ENCODE assay signal across 22 cellular contexts in the genomic region with DNA sequence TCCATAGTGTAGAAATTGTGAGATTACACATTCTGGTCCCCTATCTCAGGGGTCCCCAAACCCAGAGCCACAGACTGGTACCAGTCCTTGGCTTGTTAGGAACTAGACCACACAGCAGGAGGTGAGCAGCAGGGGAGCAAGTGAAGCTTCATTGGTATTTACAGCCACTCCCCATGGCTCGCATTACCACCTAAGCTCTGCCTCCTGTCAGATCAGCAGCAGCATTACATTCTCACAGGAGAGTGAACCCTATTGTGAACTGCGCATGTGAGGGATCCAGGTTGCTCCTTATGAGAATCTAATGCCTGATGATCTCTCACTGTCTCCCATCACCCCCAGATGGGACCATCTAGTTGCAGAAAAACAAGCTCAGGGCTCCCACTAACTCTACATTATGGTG.
DNase-seq lines count a peak whose midpoint lies in the region; FAIRE-seq and TF ChIP-seq lines count a peak whose summit lies in the region.
"Had no signal": no experiment of that assay in that cellular context is flagged by ENCODE, and none has a peak within 500 bp of the region (broad histone marks: within the 10 kb centered on the region; RNA-seq: fewer than 3 reads in every experiment).

No MANE protein-coding gene starts in this region.

- H3K27ac Mint-ChIP-seq in CD14-positive monocyte (peak overlapping the region; percentile 84 to 98 (median 88)), endodermal cell (no peak overlapping the region)
- H3K27ac Mint-ChIP-seq: activated CD4-positive, alpha-beta T cell treated with anti-CD3 and anti-CD28 coated beads for 36 hours had no signal

- H3K9me3 Mint-ChIP-seq in CD14-positive monocyte (peaks cover 0 to 5% (median 0%) of the 10 kb centered on the region in 7 donors), endodermal cell (peaks cover 9% of the 10 kb centered on the region)
- H3K9me3 Mint-ChIP-seq: CD4-positive, alpha-beta memory T cell had no signal

- H3K4me1 ChIP-seq in endodermal cell (ENCODE audit: control insufficient read depth, insufficient read depth, low read length) = no peaks in the 10 kb centered on the region
- H3K4me1 ChIP-seq: sigmoid colon, uterus had no signal

- peaks cover 92% of the 10 kb centered on the region for H3K4me1 Mint-ChIP-seq in CD14-positive monocyte
- no peaks in the 10 kb centered on the region for H3K4me1 Mint-ChIP-seq in endodermal cell

- H3K27ac ChIP-seq in endodermal cell (ENCODE audit: low read depth, low read length) (no peak overlapping the region), dorsolateral prefrontal cortex (peak overlapping the region in 8 of 59 donors; percentile 10 to 83 (median 72))
- H3K27ac ChIP-seq: sigmoid colon, uterus had no signal

- intact Hi-C loops in CD14-positive monocyte (cut with micrococcal nuclease) (loop anchor here (2.0 to 10.0 kb wide), 8 partner anchors 43 to 345 kb away; a partner anchor contains a TSS), dorsolateral prefrontal cortex (cut with DNase I) (loop anchor here in 1 of 2 donors (5.0 kb wide), 2 partner anchors 87 to 112 kb away; no protein-coding TSS in a partner anchor)

- TF ChIP-seq CTCF in CD14-positive monocyte (IDR thresholded peaks at IDR 0.05) = no peak
- no peak for TF ChIP-seq CTCF in endodermal cell (conservative IDR thresholded peaks at IDR 0.05)
- TF ChIP-seq CTCF in dorsolateral prefrontal cortex (IDR thresholded peaks at IDR 0.05 in 54 of 56, conservative IDR thresholded peaks at IDR 0.05 in 2 of 56; ENCODE audit: low read depth in 1 of 56, partially characterized antibody in 56 of 56) = no peak

- H3K4me3 ChIP-seq in MG63 = no peak overlapping the region
- no peak overlapping the region for H3K4me3 ChIP-seq in endodermal cell (ENCODE audit: low read length)
- H3K4me3 ChIP-seq in dorsolateral prefrontal cortex = no peak overlapping the region
- H3K4me3 ChIP-seq: mucosa of descending colon, sigmoid colon, uterus had no signal

- 90% methylated on average over 2 of the region's 2 CpGs; no CpG with 5 or more reads in 1 of the 2 experiments for WGBS in endodermal cell (ENCODE audit: insufficient coverage in 1 of 2, insufficient read length in 1 of 2), 2 experiments

- FAIRE-seq in HTR-8/SVneo (lab: Jason Lieb, UNC) = no peak
- FAIRE-seq: astrocyte, colon, frontal cortex had no signal

- H3K4me3 Mint-ChIP-seq in CD14-positive monocyte = no peak overlapping the region
- no peak overlapping the region for H3K4me3 Mint-ChIP-seq in endodermal cell
- H3K4me3 Mint-ChIP-seq: activated CD4-positive, alpha-beta T cell treated with anti-CD3 and anti-CD28 coated beads for 36 hours; CD4-positive, alpha-beta memory T cell had no signal

- H3K9ac ChIP-seq in endodermal cell (ENCODE audit: extremely low read depth, low read length, poor library complexity, severe bottlenecking) = no peak overlapping the region

- no peaks in the 10 kb centered on the region for H3K27me3 Mint-ChIP-seq in CD14-positive monocyte (ENCODE audit: low read depth in 3 of 3)
- H3K27me3 Mint-ChIP-seq in endodermal cell (ENCODE audit: insufficient read depth) = no peaks in the 10 kb centered on the region
- H3K27me3 Mint-ChIP-seq: activated CD4-positive, alpha-beta T cell treated with anti-CD3 and anti-CD28 coated beads for 36 hours; CD4-positive, alpha-beta memory T cell had no signal

- H3K27me3 ChIP-seq in MG63 (no peaks in the 10 kb centered on the region), endodermal cell (ENCODE audit: control insufficient read depth, insufficient read depth, low read length, poor library complexity, severe bottlenecking) (no peaks in the 10 kb centered on the region), dorsolateral prefrontal cortex (no peaks in the 10 kb centered on the region)
- H3K27me3 ChIP-seq: sigmoid colon, uterus had no signal

- peak; percentile 23 for DNase-seq in NCI-H2171 treated with DMSO at 0.1 percent for 48 hours (lab: John Stamatoyannopoulos, UW)
- no peak for DNase-seq in NCI-H2171 (lab: John Stamatoyannopoulos, UW)
- no peak for DNase-seq in CD14-positive monocyte (ENCODE audit: low spot score)
- DNase-seq in MG63 = peak; percentile 51
- peak; percentile 63 for DNase-seq in endodermal cell
- no peak for DNase-seq in HTR-8/SVneo (ENCODE audit: insufficient read length, low spot score)
- DNase-seq in NCI-H526 treated with DMSO at 0.1 percent for 48 hours (lab: John Stamatoyannopoulos, UW) = no peak
- no peak for DNase-seq in dorsolateral prefrontal cortex
- DNase-seq: activated CD4-positive, alpha-beta T cell treated with anti-CD3 and anti-CD28 coated beads for 36 hours; activated CD8-positive, alpha-beta memory T cell treated with anti-CD3 and anti-CD28 coated beads, Interleukin-2, amount 50 U/mL, for 4 hours; activated gamma-delta T cell treated with Interleukin-2 at 50 U/mL for 16 hours; CD4-positive, alpha-beta memory T cell; left colon; mucosa of descending colon; NCI-H226; sigmoid colon; stimulated activated CD4-positive, alpha-beta T cell treated with anti-CD3 and anti-CD28 coated beads, Interleukin-1b, Interleukin-23, amount 100 ng/mL, for 48 hours; T1000; uterus had no signal

- H3K36me3 ChIP-seq in MG63 (no peaks in the 10 kb centered on the region), endodermal cell (ENCODE audit: control insufficient read depth, insufficient read depth, low read length) (no peaks in the 10 kb centered on the region)
- H3K36me3 ChIP-seq: sigmoid colon, uterus had no signal

- peaks cover 4 to 7% of the 10 kb centered on the region in 2 donors for H3K36me3 Mint-ChIP-seq in CD14-positive monocyte
- no peaks in the 10 kb centered on the region for H3K36me3 Mint-ChIP-seq in endodermal cell (ENCODE audit: low read depth)
- H3K36me3 Mint-ChIP-seq: CD4-positive, alpha-beta memory T cell had no signal

- H3K9me3 ChIP-seq in MG63 (0 out of 2 replicates have a peak, but pooled peaks cover 3% of the 10 kb centered on the region), endodermal cell (ENCODE audit: control insufficient read depth, low read length) (peaks cover 16% of the 10 kb centered on the region)
- H3K9me3 ChIP-seq: mucosa of descending colon, sigmoid colon, uterus had no signal

Comparison
In these comparisons a context has a peak if more than half of its experiments do, and no peak if none do; other contexts are left out.
1. DNase-seq: peak in NCI-H2171 treated with DMSO at 0.1 percent for 48 hours (single experiment), MG63 (single experiment) and endodermal cell (single experiment); none in NCI-H2171 (single experiment), CD14-positive monocyte (single experiment), HTR-8/SVneo (single experiment), NCI-H526 treated with DMSO at 0.1 percent for 48 hours (single experiment) and dorsolateral prefrontal cortex (0 of 10).